1 cellular context compared by ENCODE assay signal in the genomic region with DNA sequence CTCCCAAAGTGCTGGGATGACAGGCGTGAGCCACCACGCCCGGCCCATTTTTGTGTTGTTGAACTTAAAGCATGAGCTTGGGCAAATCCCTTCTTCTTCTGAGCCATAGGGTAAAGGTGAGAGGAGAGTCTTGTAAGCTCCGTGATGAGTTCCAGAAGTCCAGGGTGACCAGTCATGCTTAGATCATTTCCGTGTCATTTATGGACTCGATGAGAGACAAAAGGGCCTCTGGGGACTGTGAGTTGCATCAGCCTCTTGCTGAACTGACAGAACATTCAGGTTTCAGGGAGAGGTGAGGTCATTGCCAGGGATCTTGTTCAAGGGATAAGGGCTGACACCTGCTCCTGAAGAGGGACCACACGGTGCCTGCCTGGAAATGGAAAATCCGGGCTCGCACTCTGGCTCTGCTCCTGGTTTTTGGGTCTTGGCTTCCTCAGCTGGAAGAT.
TF ChIP-seq lines count a peak whose summit lies in the region.

No MANE protein-coding gene starts in this region.

TF ChIP-seq in HepG2, 621 proteins besides CTCF, POLR2A, EP300 and RAD21 (continued from another document and continues in another):
- TF ChIP-seq, protein P1, sequence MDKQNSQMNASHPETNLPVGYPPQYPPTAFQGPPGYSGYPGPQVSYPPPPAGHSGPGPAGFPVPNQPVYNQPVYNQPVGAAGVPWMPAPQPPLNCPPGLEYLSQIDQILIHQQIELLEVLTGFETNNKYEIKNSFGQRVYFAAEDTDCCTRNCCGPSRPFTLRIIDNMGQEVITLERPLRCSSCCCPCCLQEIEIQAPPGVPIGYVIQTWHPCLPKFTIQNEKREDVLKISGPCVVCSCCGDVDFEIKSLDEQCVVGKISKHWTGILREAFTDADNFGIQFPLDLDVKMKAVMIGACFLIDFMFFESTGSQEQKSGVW (CRISPR knock-in tag; IDR thresholded peaks at IDR 0.05; ENCODE audit: borderline replicate concordance): no peak
- TF ChIP-seq CAMTA2 (CRISPR knock-in tag; IDR thresholded peaks at IDR 0.05; ENCODE audit: borderline replicate concordance) (no peak), SOX6 (IDR thresholded peaks at IDR 0.05) (no peak), SOX6 (CRISPR knock-in tag; IDR thresholded peaks at IDR 0.05) (peak; percentile 54; the same call in 1 of the 2 replicates), NR2F1 (CRISPR knock-in tag; IDR thresholded peaks at IDR 0.05) (no peak), ZNF563 (CRISPR knock-in tag; IDR thresholded peaks at IDR 0.05) (no peak), HOXA5 (CRISPR knock-in tag; IDR thresholded peaks at IDR 0.05) (no peak), HNF4A (CRISPR knock-in tag; IDR thresholded peaks at IDR 0.05) (peak; percentile 28; the same call in 1 of the 2 replicates), MXI1 (IDR thresholded peaks at IDR 0.05; ENCODE audit: borderline replicate concordance, low read depth, low read length) (0 out of 3 replicates have a peak, but pooled peaks have one; percentile 44), PHF20 (CRISPR knock-in tag; IDR thresholded peaks at IDR 0.05) (no peak), TEAD3 (CRISPR knock-in tag; optimal IDR thresholded peaks at IDR 0.05; ENCODE audit: borderline replicate concordance) (peak; percentile 39), JUNB (CRISPR knock-in tag; IDR thresholded peaks at IDR 0.05; ENCODE audit: borderline replicate concordance) (no peak), HOXA9 (CRISPR knock-in tag; IDR thresholded peaks at IDR 0.05; ENCODE audit: borderline replicate concordance) (no peak), ADNP (CRISPR knock-in tag; IDR thresholded peaks at IDR 0.05) (0 out of 2 replicates have a peak, but pooled peaks have one; percentile 37), CENPT (CRISPR knock-in tag; IDR thresholded peaks at IDR 0.05; ENCODE audit: low read depth) (no peak), SYNCRIP (IDR thresholded peaks at IDR 0.05; ENCODE audit: insufficient read depth, low read depth, low read length) (no peak), ZMYM3 (CRISPR knock-in tag; IDR thresholded peaks at IDR 0.05) (no peak), REXO4 (CRISPR knock-in tag; IDR thresholded peaks at IDR 0.05; ENCODE audit: borderline replicate concordance) (no peak), MYC (CRISPR knock-in tag; IDR thresholded peaks at IDR 0.05; ENCODE audit: borderline replicate concordance) (no peak), PHF8 (CRISPR knock-in tag; IDR thresholded peaks at IDR 0.05) (no peak), MTA3 (CRISPR knock-in tag; IDR thresholded peaks at IDR 0.05) (no peak), RARG (CRISPR knock-in tag; IDR thresholded peaks at IDR 0.05; ENCODE audit: low read depth) (no peak), HNRNPL (IDR thresholded peaks at IDR 0.05; ENCODE audit: low read depth, low read length) (no peak), ARNTL (CRISPR knock-in tag; IDR thresholded peaks at IDR 0.05) (no peak), NCOA1 (CRISPR knock-in tag; IDR thresholded peaks at IDR 0.05) (no peak), ZNF337 (CRISPR knock-in tag; IDR thresholded peaks at IDR 0.05; ENCODE audit: borderline replicate concordance, low read depth) (no peak), ZNF703 (CRISPR knock-in tag; IDR thresholded peaks at IDR 0.05; ENCODE audit: borderline replicate concordance) (no peak)
- TF ChIP-seq, protein P2, sequence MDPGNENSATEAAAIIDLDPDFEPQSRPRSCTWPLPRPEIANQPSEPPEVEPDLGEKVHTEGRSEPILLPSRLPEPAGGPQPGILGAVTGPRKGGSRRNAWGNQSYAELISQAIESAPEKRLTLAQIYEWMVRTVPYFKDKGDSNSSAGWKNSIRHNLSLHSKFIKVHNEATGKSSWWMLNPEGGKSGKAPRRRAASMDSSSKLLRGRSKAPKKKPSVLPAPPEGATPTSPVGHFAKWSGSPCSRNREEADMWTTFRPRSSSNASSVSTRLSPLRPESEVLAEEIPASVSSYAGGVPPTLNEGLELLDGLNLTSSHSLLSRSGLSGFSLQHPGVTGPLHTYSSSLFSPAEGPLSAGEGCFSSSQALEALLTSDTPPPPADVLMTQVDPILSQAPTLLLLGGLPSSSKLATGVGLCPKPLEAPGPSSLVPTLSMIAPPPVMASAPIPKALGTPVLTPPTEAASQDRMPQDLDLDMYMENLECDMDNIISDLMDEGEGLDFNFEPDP (CRISPR knock-in tag; conservative IDR thresholded peaks at IDR 0.05): no peak
- TF ChIP-seq, protein P3, sequence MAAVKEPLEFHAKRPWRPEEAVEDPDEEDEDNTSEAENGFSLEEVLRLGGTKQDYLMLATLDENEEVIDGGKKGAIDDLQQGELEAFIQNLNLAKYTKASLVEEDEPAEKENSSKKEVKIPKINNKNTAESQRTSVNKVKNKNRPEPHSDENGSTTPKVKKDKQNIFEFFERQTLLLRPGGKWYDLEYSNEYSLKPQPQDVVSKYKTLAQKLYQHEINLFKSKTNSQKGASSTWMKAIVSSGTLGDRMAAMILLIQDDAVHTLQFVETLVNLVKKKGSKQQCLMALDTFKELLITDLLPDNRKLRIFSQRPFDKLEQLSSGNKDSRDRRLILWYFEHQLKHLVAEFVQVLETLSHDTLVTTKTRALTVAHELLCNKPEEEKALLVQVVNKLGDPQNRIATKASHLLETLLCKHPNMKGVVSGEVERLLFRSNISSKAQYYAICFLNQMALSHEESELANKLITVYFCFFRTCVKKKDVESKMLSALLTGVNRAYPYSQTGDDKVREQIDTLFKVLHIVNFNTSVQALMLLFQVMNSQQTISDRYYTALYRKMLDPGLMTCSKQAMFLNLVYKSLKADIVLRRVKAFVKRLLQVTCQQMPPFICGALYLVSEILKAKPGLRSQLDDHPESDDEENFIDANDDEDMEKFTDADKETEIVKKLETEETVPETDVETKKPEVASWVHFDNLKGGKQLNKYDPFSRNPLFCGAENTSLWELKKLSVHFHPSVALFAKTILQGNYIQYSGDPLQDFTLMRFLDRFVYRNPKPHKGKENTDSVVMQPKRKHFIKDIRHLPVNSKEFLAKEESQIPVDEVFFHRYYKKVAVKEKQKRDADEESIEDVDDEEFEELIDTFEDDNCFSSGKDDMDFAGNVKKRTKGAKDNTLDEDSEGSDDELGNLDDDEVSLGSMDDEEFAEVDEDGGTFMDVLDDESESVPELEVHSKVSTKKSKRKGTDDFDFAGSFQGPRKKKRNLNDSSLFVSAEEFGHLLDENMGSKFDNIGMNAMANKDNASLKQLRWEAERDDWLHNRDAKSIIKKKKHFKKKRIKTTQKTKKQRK (IDR thresholded peaks at IDR 0.05; ENCODE audit: low read length): no peak
- TF ChIP-seq, protein P4, sequence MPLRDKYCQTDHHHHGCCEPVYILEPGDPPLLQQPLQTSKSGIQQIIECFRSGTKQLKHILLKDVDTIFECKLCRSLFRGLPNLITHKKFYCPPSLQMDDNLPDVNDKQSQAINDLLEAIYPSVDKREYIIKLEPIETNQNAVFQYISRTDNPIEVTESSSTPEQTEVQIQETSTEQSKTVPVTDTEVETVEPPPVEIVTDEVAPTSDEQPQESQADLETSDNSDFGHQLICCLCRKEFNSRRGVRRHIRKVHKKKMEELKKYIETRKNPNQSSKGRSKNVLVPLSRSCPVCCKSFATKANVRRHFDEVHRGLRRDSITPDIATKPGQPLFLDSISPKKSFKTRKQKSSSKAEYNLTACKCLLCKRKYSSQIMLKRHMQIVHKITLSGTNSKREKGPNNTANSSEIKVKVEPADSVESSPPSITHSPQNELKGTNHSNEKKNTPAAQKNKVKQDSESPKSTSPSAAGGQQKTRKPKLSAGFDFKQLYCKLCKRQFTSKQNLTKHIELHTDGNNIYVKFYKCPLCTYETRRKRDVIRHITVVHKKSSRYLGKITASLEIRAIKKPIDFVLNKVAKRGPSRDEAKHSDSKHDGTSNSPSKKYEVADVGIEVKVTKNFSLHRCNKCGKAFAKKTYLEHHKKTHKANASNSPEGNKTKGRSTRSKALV (CRISPR knock-in tag; IDR thresholded peaks at IDR 0.05): no peak
- TF ChIP-seq, protein P5, sequence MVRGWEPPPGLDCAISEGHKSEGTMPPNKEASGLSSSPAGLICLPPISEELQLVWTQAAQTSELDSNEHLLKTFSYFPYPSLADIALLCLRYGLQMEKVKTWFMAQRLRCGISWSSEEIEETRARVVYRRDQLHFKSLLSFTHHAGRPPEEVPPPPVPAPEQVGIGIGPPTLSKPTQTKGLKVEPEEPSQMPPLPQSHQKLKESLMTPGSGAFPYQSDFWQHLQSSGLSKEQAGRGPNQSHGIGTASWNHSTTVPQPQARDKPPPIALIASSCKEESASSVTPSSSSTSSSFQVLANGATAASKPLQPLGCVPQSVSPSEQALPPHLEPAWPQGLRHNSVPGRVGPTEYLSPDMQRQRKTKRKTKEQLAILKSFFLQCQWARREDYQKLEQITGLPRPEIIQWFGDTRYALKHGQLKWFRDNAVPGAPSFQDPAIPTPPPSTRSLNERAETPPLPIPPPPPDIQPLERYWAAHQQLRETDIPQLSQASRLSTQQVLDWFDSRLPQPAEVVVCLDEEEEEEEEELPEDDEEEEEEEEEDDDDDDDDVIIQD (CRISPR knock-in tag; IDR thresholded peaks at IDR 0.05; ENCODE audit: low read depth): no peak
- TF ChIP-seq, protein P6, sequence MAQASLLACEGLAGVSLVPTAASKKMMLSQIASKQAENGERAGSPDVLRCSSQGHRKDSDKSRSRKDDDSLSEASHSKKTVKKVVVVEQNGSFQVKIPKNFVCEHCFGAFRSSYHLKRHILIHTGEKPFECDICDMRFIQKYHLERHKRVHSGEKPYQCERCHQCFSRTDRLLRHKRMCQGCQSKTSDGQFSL (CRISPR knock-in tag; IDR thresholded peaks at IDR 0.05): no peak
- TF ChIP-seq, protein P7, sequence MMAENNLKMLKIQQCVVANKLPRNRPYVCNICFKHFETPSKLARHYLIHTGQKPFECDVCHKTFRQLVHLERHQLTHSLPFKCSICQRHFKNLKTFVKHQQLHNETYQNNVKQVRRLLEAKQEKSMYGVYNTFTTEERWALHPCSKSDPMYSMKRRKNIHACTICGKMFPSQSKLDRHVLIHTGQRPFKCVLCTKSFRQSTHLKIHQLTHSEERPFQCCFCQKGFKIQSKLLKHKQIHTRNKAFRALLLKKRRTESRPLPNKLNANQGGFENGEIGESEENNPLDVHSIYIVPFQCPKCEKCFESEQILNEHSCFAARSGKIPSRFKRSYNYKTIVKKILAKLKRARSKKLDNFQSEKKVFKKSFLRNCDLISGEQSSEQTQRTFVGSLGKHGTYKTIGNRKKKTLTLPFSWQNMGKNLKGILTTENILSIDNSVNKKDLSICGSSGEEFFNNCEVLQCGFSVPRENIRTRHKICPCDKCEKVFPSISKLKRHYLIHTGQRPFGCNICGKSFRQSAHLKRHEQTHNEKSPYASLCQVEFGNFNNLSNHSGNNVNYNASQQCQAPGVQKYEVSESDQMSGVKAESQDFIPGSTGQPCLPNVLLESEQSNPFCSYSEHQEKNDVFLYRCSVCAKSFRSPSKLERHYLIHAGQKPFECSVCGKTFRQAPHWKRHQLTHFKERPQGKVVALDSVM (CRISPR knock-in tag; IDR thresholded peaks at IDR 0.05): no peak
- TF ChIP-seq, protein P8, sequence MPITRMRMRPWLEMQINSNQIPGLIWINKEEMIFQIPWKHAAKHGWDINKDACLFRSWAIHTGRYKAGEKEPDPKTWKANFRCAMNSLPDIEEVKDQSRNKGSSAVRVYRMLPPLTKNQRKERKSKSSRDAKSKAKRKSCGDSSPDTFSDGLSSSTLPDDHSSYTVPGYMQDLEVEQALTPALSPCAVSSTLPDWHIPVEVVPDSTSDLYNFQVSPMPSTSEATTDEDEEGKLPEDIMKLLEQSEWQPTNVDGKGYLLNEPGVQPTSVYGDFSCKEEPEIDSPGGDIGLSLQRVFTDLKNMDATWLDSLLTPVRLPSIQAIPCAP (CRISPR knock-in tag; IDR thresholded peaks at IDR 0.05; ENCODE audit: low read depth): no peak
- TF ChIP-seq, protein P9, sequence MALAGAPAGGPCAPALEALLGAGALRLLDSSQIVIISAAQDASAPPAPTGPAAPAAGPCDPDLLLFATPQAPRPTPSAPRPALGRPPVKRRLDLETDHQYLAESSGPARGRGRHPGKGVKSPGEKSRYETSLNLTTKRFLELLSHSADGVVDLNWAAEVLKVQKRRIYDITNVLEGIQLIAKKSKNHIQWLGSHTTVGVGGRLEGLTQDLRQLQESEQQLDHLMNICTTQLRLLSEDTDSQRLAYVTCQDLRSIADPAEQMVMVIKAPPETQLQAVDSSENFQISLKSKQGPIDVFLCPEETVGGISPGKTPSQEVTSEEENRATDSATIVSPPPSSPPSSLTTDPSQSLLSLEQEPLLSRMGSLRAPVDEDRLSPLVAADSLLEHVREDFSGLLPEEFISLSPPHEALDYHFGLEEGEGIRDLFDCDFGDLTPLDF (CRISPR knock-in tag; IDR thresholded peaks at IDR 0.05): no peak
- TF ChIP-seq, protein P10, sequence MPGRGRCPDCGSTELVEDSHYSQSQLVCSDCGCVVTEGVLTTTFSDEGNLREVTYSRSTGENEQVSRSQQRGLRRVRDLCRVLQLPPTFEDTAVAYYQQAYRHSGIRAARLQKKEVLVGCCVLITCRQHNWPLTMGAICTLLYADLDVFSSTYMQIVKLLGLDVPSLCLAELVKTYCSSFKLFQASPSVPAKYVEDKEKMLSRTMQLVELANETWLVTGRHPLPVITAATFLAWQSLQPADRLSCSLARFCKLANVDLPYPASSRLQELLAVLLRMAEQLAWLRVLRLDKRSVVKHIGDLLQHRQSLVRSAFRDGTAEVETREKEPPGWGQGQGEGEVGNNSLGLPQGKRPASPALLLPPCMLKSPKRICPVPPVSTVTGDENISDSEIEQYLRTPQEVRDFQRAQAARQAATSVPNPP (CRISPR knock-in tag; IDR thresholded peaks at IDR 0.05): no peak
- TF ChIP-seq, protein P11, sequence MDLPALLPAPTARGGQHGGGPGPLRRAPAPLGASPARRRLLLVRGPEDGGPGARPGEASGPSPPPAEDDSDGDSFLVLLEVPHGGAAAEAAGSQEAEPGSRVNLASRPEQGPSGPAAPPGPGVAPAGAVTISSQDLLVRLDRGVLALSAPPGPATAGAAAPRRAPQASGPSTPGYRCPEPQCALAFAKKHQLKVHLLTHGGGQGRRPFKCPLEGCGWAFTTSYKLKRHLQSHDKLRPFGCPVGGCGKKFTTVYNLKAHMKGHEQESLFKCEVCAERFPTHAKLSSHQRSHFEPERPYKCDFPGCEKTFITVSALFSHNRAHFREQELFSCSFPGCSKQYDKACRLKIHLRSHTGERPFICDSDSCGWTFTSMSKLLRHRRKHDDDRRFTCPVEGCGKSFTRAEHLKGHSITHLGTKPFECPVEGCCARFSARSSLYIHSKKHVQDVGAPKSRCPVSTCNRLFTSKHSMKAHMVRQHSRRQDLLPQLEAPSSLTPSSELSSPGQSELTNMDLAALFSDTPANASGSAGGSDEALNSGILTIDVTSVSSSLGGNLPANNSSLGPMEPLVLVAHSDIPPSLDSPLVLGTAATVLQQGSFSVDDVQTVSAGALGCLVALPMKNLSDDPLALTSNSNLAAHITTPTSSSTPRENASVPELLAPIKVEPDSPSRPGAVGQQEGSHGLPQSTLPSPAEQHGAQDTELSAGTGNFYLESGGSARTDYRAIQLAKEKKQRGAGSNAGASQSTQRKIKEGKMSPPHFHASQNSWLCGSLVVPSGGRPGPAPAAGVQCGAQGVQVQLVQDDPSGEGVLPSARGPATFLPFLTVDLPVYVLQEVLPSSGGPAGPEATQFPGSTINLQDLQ (CRISPR knock-in tag; IDR thresholded peaks at IDR 0.05): no peak
